ENCODE assay signal across 32 cellular contexts in the genomic region with DNA sequence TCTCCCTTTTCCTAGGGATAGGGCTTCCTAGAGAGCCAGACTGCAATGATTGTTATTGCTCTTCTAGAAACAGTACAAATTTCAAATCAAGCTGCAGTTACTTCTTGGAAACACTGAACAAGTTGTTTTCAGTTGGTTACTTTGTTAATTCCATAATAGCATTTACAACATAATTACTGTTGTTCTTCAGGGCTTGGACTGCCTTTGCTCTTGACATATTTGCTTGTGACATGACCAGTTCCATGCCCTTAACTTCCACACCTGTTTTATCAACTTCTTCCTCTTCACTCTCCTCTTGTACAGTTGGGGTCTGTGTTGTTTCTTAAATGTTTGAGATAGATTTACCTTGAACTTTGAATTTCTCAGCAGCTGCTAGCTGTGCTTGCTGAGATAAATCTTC.
"Had no signal": no experiment of that assay in that cellular context is flagged by ENCODE, and none has a peak within 500 bp of the region (broad histone marks: within the 10 kb centered on the region; RNA-seq: fewer than 3 reads in every experiment).

No MANE protein-coding gene starts in this region.

- FAIRE-seq: TTC549 had no signal

- H3K9me3 ChIP-seq: adrenal gland had no signal

- ATAC-seq: activated CD8-positive, alpha-beta T cell treated with anti-CD3 and anti-CD28 coated beads for 36 hours; activated naive CD4-positive, alpha-beta T cell treated with anti-CD3 and anti-CD28 coated beads, Interleukin-2, amount 50 U/mL, for 72 hours; activated T-cell treated with anti-CD3 and anti-CD28 coated beads, Interleukin-2, amount 50 U/mL, for 4 hours; activated T-cell treated with anti-CD3 and anti-CD28 coated beads, Interleukin-2, amount 50 U/mL, for 72 hours; activated T-helper 17 cell treated with anti-CD3 and anti-CD28 coated beads, Interleukin-2, amount 50 U/mL, for 72 hours had no signal

- H3K27me3 ChIP-seq: adrenal gland, cardiac muscle cell had no signal

- DNase-seq: activated B cell treated with CpG ODN at 0.5 μM for 24 hours; activated CD4-positive, alpha-beta memory T cell treated with anti-CD3 and anti-CD28 coated beads for 36 hours; activated CD4-positive, alpha-beta T cell treated with anti-CD3 and anti-CD28 coated beads for 4 hours; activated CD4-positive, alpha-beta T cell treated with anti-CD3 and anti-CD28 coated beads, Interleukin-2, amount 10 ng/mL, durations not matched to agents 24 days and 14 days; activated CD4-positive, alpha-beta T cell treated with anti-CD3 and anti-CD28 coated beads, Interleukin-2, amount 50 U/mL, for 1 hour; activated CD4-positive, alpha-beta T cell treated with anti-CD3 and anti-CD28 coated beads, Interleukin-2, amount 50 U/mL, for 4 hours; activated CD4-positive, CD25-positive, alpha-beta regulatory T cell treated with anti-CD3 and anti-CD28 coated beads, Interleukin-2, amount 50 U/mL, for 72 hours; activated CD8-positive, alpha-beta memory T cell treated with anti-CD3 and anti-CD28 coated beads, Interleukin-2, amount 50 U/mL, for 4 hours; activated CD8-positive, alpha-beta T cell treated with anti-CD3 and anti-CD28 coated beads for 36 hours; activated effector memory CD4-positive, alpha-beta T cell treated with anti-CD3 and anti-CD28 coated beads, Interleukin-2, amount 50 U/mL, for 16 hours; activated gamma-delta T cell treated with Interleukin-2 at 50 U/mL for 16 hours; activated naive CD4-positive, alpha-beta T cell; activated naive CD4-positive, alpha-beta T cell treated with anti-CD3 and anti-CD28 coated beads for 36 hours; activated naive CD4-positive, alpha-beta T cell treated with anti-CD3 and anti-CD28 coated beads, Interleukin-2, amount 50 U/mL, for 16 hours; activated naive CD8-positive, alpha-beta T cell treated with anti-CD3 and anti-CD28 coated beads for 36 hours; activated T-cell treated with anti-CD3 and anti-CD28 coated beads for 4 hours; activated T-cell treated with anti-CD3 and anti-CD28 coated beads, Interleukin-2, amount 50 U/mL, for 1 hour; activated T-cell treated with anti-CD3 and anti-CD28 coated beads, Interleukin-2, amount 50 U/mL, for 4 hours; activated T-cell treated with anti-CD3 and anti-CD28 coated beads, Interleukin-2, amount 50 U/mL, for 72 hours; adrenal gland; amniotic stem cell; aorta; caudate nucleus; SW 1271; T-helper 1 cell; T-helper 2 cell; T-helper 9 cell had no signal

- H3K36me3 ChIP-seq: adrenal gland, cardiac muscle cell had no signal

- H3K27ac ChIP-seq: adrenal gland, cardiac muscle cell, VCaP had no signal

- H3K4me1 ChIP-seq: adrenal gland had no signal

- H3K4me3 ChIP-seq: adrenal gland, cardiac muscle cell had no signal
